In the genomic region with DNA sequence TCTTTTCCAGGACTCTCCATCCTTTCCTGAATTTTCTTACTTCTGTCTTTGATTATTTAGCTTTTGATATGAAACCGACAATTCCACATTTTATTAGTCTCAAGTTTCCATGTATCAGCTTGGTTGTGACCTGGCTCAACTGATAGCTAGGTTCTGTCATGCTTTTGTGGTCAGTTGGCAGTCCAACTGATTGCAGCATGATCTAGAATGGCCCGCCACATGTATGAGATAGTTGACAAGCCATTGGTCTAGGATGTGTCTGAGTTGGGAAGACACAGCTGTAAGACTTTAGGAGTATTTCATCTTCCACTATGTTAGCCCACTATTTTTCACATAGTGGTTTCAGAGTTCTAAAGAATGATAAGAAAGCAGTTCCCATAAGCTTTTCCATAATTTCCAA, we compare ENCODE assay signal across 8 cellular contexts.
"Had no signal": no experiment of that assay in that cellular context is flagged by ENCODE, and none has a peak within 500 bp of the region (broad histone marks: within the 10 kb centered on the region; RNA-seq: fewer than 3 reads in every experiment).

No MANE protein-coding gene starts in this region.

- H3K4me1 Mint-ChIP-seq: IgD-negative memory B cell had no signal

- H3K27ac ChIP-seq: HL-60, KMS-11 had no signal

- H3K36me3 Mint-ChIP-seq: IgD-negative memory B cell had no signal

- FAIRE-seq: HepG2, HTR-8/SVneo had no signal

- H3K4me3 Mint-ChIP-seq: IgD-negative memory B cell had no signal

- H3K4me2 ChIP-seq: KMS-11 had no signal

- H3K9ac ChIP-seq: KMS-11 had no signal

- H3K27ac Mint-ChIP-seq: IgD-negative memory B cell had no signal

- H3K27me3 Mint-ChIP-seq: IgD-negative memory B cell had no signal

- ATAC-seq: HepG2 had no signal

- DNase-seq: IMR-90, KBM-7, KG1 had no signal
